1 cellular context compared by ENCODE assay signal in genomic region chr2:27428213-27428977, GRCh38.
TF ChIP-seq lines count a peak whose summit lies in the region.

NRBP1 (plus strand) TSS chr2:27428631; CDS start chr2:27433274, 4,643 bp downstream.

TF ChIP-seq in K562, 482 proteins besides CTCF, POLR2A, EP300 and RAD21 (continued from another document and continues in another):
- no peak for TF ChIP-seq ESRRA (IDR thresholded peaks at IDR 0.05; ENCODE audit: borderline replicate concordance, low read depth)
- TF ChIP-seq ATF4 (CRISPR knock-in tag; IDR thresholded peaks at IDR 0.05): no peak
- TF ChIP-seq USF1 (CRISPR knock-in tag; IDR thresholded peaks at IDR 0.05): no peak
- TF ChIP-seq E2F6 (IDR thresholded peaks at IDR 0.05; ENCODE audit: borderline replicate concordance in 1 of 2, extremely low read depth in 1 of 2, insufficient read depth in 1 of 2, insufficient read length in 1 of 2, low read depth in 1 of 2, low read length in 1 of 2, poor library complexity in 1 of 2, severe bottlenecking in 1 of 2): peak in 1 of 2 experiments; percentile 9
- TF ChIP-seq BRF2 (IDR thresholded peaks at IDR 0.05; ENCODE audit: borderline replicate concordance, insufficient read depth, insufficient read length): no peak
- TF ChIP-seq HMGN3 (IDR thresholded peaks at IDR 0.05; ENCODE audit: borderline replicate concordance, extremely low read depth, insufficient read length, low read depth, low read length): peak; percentile 78
- no peak for TF ChIP-seq ZNF23 (CRISPR knock-in tag; IDR thresholded peaks at IDR 0.05)
- TF ChIP-seq ETV5 (CRISPR knock-in tag; IDR thresholded peaks at IDR 0.05; ENCODE audit: low read depth): no peak
- TF ChIP-seq ETS2 (tag; IDR thresholded peaks at IDR 0.05; ENCODE audit: borderline replicate concordance, poor library complexity, severe bottlenecking): no peak
- TF ChIP-seq RBM25 (IDR thresholded peaks at IDR 0.05; ENCODE audit: low read depth, low read length, severe bottlenecking): peak; percentile 74
- TF ChIP-seq ETS1 (conservative IDR thresholded peaks at IDR 0.05; ENCODE audit: control insufficient read depth, low read depth, low read length): peak; percentile 67; the same call in 1 of the 2 replicates
- 0 out of 2 replicates have a peak, but pooled peaks have one; percentile 12 for TF ChIP-seq JUNB (CRISPR knock-in tag; conservative IDR thresholded peaks at IDR 0.05)
- TF ChIP-seq KDM4B (IDR thresholded peaks at IDR 0.05; ENCODE audit: borderline replicate concordance in 2 of 2, low read depth in 1 of 2): 0 out of 4 replicates have a peak, but pooled peaks of 1 of the 2 experiments have one; percentile 45
- TF ChIP-seq MYNN (IDR thresholded peaks at IDR 0.05): no peak
- 0 out of 2 replicates have a peak, but pooled peaks have one; percentile 62 for TF ChIP-seq MYNN (CRISPR knock-in tag; IDR thresholded peaks at IDR 0.05)
- no peak; the same call in 1 of the 2 replicates for TF ChIP-seq TOE1 (IDR thresholded peaks at IDR 0.05; ENCODE audit: borderline replicate concordance)
- no peak for TF ChIP-seq TOE1 (CRISPR knock-in tag; IDR thresholded peaks at IDR 0.05; ENCODE audit: borderline replicate concordance, low read depth)
- no peak for TF ChIP-seq GATA2 (CRISPR knock-in tag; IDR thresholded peaks at IDR 0.05)
- TF ChIP-seq ZNF263 (CRISPR knock-in tag; IDR thresholded peaks at IDR 0.05; ENCODE audit: borderline replicate concordance): 0 out of 2 replicates have a peak, but pooled peaks have one; percentile 35
- peak; percentile 98 for TF ChIP-seq PHF8 (IDR thresholded peaks at IDR 0.05; ENCODE audit: borderline replicate concordance, low read length)
- TF ChIP-seq ZZZ3 (IDR thresholded peaks at IDR 0.05): no peak
- no peak for TF ChIP-seq SREBF1 (IDR thresholded peaks at IDR 0.05; ENCODE audit: borderline replicate concordance, low read depth, low read length)
- no peak for TF ChIP-seq SP2 (IDR thresholded peaks at IDR 0.05; ENCODE audit: extremely low read depth, low read depth, low read length, poor library complexity, severe bottlenecking)
- TF ChIP-seq TSC22D4 (tag; IDR thresholded peaks at IDR 0.05): no peak
- no peak for TF ChIP-seq ZFP36 (IDR thresholded peaks at IDR 0.05; ENCODE audit: low read depth, low read length, partially characterized antibody)
- no peak for TF ChIP-seq NCOA4 (IDR thresholded peaks at IDR 0.05; ENCODE audit: partially characterized antibody)
- TF ChIP-seq, protein P1, sequence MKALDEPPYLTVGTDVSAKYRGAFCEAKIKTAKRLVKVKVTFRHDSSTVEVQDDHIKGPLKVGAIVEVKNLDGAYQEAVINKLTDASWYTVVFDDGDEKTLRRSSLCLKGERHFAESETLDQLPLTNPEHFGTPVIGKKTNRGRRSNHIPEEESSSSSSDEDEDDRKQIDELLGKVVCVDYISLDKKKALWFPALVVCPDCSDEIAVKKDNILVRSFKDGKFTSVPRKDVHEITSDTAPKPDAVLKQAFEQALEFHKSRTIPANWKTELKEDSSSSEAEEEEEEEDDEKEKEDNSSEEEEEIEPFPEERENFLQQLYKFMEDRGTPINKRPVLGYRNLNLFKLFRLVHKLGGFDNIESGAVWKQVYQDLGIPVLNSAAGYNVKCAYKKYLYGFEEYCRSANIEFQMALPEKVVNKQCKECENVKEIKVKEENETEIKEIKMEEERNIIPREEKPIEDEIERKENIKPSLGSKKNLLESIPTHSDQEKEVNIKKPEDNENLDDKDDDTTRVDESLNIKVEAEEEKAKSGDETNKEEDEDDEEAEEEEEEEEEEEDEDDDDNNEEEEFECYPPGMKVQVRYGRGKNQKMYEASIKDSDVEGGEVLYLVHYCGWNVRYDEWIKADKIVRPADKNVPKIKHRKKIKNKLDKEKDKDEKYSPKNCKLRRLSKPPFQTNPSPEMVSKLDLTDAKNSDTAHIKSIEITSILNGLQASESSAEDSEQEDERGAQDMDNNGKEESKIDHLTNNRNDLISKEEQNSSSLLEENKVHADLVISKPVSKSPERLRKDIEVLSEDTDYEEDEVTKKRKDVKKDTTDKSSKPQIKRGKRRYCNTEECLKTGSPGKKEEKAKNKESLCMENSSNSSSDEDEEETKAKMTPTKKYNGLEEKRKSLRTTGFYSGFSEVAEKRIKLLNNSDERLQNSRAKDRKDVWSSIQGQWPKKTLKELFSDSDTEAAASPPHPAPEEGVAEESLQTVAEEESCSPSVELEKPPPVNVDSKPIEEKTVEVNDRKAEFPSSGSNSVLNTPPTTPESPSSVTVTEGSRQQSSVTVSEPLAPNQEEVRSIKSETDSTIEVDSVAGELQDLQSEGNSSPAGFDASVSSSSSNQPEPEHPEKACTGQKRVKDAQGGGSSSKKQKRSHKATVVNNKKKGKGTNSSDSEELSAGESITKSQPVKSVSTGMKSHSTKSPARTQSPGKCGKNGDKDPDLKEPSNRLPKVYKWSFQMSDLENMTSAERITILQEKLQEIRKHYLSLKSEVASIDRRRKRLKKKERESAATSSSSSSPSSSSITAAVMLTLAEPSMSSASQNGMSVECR (CRISPR knock-in tag; IDR thresholded peaks at IDR 0.05): peak; percentile 31; the same call in 1 of the 2 replicates
- peak; percentile 75 for TF ChIP-seq SP1 (CRISPR knock-in tag; IDR thresholded peaks at IDR 0.05)
- TF ChIP-seq ZNF778 (CRISPR knock-in tag; IDR thresholded peaks at IDR 0.05): no peak
- TF ChIP-seq XRCC3 (IDR thresholded peaks at IDR 0.05): no peak
- TF ChIP-seq, protein P2, sequence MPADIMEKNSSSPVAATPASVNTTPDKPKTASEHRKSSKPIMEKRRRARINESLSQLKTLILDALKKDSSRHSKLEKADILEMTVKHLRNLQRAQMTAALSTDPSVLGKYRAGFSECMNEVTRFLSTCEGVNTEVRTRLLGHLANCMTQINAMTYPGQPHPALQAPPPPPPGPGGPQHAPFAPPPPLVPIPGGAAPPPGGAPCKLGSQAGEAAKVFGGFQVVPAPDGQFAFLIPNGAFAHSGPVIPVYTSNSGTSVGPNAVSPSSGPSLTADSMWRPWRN (IDR thresholded peaks at IDR 0.05; ENCODE audit: low read depth): no peak
- TF ChIP-seq, protein P3, sequence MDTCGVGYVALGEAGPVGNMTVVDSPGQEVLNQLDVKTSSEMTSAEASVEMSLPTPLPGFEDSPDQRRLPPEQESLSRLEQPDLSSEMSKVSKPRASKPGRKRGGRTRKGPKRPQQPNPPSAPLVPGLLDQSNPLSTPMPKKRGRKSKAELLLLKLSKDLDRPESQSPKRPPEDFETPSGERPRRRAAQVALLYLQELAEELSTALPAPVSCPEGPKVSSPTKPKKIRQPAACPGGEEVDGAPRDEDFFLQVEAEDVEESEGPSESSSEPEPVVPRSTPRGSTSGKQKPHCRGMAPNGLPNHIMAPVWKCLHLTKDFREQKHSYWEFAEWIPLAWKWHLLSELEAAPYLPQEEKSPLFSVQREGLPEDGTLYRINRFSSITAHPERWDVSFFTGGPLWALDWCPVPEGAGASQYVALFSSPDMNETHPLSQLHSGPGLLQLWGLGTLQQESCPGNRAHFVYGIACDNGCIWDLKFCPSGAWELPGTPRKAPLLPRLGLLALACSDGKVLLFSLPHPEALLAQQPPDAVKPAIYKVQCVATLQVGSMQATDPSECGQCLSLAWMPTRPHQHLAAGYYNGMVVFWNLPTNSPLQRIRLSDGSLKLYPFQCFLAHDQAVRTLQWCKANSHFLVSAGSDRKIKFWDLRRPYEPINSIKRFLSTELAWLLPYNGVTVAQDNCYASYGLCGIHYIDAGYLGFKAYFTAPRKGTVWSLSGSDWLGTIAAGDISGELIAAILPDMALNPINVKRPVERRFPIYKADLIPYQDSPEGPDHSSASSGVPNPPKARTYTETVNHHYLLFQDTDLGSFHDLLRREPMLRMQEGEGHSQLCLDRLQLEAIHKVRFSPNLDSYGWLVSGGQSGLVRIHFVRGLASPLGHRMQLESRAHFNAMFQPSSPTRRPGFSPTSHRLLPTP (IDR thresholded peaks at IDR 0.05; ENCODE audit: borderline replicate concordance, extremely low read depth, insufficient read length): no peak
- no peak for TF ChIP-seq DDX20 (tag; IDR thresholded peaks at IDR 0.05; ENCODE audit: low read depth)
- TF ChIP-seq SIX5 (IDR thresholded peaks at IDR 0.05; ENCODE audit: borderline replicate concordance in 1 of 2, insufficient read depth in 1 of 2, low read depth in 1 of 2, low read length in 2 of 2): no peak
- TF ChIP-seq KDM2B (CRISPR knock-in tag; IDR thresholded peaks at IDR 0.05): peak; percentile 87
- no peak for TF ChIP-seq BRCA1 (IDR thresholded peaks at IDR 0.05)
- no peak for TF ChIP-seq BRCA1 (CRISPR knock-in tag; IDR thresholded peaks at IDR 0.05)
- peak; percentile 88 for TF ChIP-seq TAF1 (IDR thresholded peaks at IDR 0.05; ENCODE audit: control insufficient read depth, extremely low read depth, insufficient read depth, low read length, severe bottlenecking)
- TF ChIP-seq ZNF347 (CRISPR knock-in tag; IDR thresholded peaks at IDR 0.05; ENCODE audit: low read depth): no peak
- TF ChIP-seq ZNF77 (CRISPR knock-in tag; IDR thresholded peaks at IDR 0.05): no peak
- no peak for TF ChIP-seq CEBPB (tag; IDR thresholded peaks at IDR 0.05)
- TF ChIP-seq RBM22 (IDR thresholded peaks at IDR 0.05; ENCODE audit: low read depth, low read length, poor library complexity, severe bottlenecking): no peak
- TF ChIP-seq GTF2F1 (IDR thresholded peaks at IDR 0.05; ENCODE audit: low read depth, low read length): no peak
- TF ChIP-seq ZKSCAN3 (CRISPR knock-in tag; IDR thresholded peaks at IDR 0.05): no peak
- TF ChIP-seq ZNF124 (CRISPR knock-in tag; IDR thresholded peaks at IDR 0.05): no peak
- TF ChIP-seq IRF2 (CRISPR knock-in tag; IDR thresholded peaks at IDR 0.05): no peak
- peak; percentile 86 for TF ChIP-seq HNRNPLL (IDR thresholded peaks at IDR 0.05; ENCODE audit: low read depth, low read length, poor library complexity, severe bottlenecking)
- TF ChIP-seq ZNF507 (tag; conservative IDR thresholded peaks at IDR 0.05): no peak
- TF ChIP-seq CSDE1 (IDR thresholded peaks at IDR 0.05): no peak
- TF ChIP-seq HDAC1 (IDR thresholded peaks at IDR 0.05): peak in 1 of 2 experiments; percentile 72; a peak in 2 of 4 replicates
- TF ChIP-seq KLF6 (CRISPR knock-in tag; IDR thresholded peaks at IDR 0.05; ENCODE audit: borderline replicate concordance): no peak
- TF ChIP-seq, protein P4, sequence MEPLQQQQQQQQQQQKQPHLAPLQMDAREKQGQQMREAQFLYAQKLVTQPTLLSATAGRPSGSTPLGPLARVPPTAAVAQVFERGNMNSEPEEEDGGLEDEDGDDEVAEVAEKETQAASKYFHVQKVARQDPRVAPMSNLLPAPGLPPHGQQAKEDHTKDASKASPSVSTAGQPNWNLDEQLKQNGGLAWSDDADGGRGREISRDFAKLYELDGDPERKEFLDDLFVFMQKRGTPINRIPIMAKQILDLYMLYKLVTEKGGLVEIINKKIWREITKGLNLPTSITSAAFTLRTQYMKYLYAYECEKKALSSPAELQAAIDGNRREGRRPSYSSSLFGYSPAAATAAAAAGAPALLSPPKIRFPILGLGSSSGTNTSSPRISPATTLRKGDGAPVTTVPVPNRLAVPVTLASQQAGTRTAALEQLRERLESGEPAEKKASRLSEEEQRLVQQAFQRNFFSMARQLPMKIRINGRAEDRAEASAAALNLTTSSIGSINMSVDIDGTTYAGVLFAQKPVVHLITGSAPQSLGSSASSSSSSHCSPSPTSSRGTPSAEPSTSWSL (CRISPR knock-in tag; IDR thresholded peaks at IDR 0.05; ENCODE audit: borderline replicate concordance): no peak
- no peak for TF ChIP-seq TBL1XR1 (IDR thresholded peaks at IDR 0.05; ENCODE audit: low read length in 2 of 2)
- peak; percentile 16; the same call in 1 of the 2 replicates for TF ChIP-seq ZBED1 (IDR thresholded peaks at IDR 0.05)
- peak; percentile 39 for TF ChIP-seq HCFC1 (IDR thresholded peaks at IDR 0.05; ENCODE audit: low read depth, low read length)
- no peak for TF ChIP-seq ZNF282 (CRISPR knock-in tag; IDR thresholded peaks at IDR 0.05)
- TF ChIP-seq LCOR (CRISPR knock-in tag; IDR thresholded peaks at IDR 0.05): peak; percentile 85; the same call in 1 of the 2 replicates
- TF ChIP-seq MCM2 (IDR thresholded peaks at IDR 0.05; ENCODE audit: low read depth): no peak
- TF ChIP-seq DACH1 (IDR thresholded peaks at IDR 0.05; ENCODE audit: partially characterized antibody): peak; percentile 60
